In genomic region chr2:32652555-32653209, GRCh38 we compare ENCODE assay signal across 1 cellular context.
TF ChIP-seq lines count a peak whose summit lies in the region.

No MANE protein-coding gene starts in this region.

TF ChIP-seq in IMR-90, 13 proteins besides CTCF, POLR2A, EP300 and RAD21 (continued from another document):
- TF ChIP-seq RCOR1 (IDR thresholded peaks at IDR 0.05; ENCODE audit: insufficient replicate concordance, low read length), result no peak
- no peak for TF ChIP-seq USF2 (IDR thresholded peaks at IDR 0.05; ENCODE audit: low read depth, low read length)
- TF ChIP-seq MAZ (IDR thresholded peaks at IDR 0.05; ENCODE audit: borderline replicate concordance, low read depth, low read length), result no peak
- TF ChIP-seq MXI1 (IDR thresholded peaks at IDR 0.05; ENCODE audit: borderline replicate concordance, low read depth, low read length), result no peak
- no peak for TF ChIP-seq FOS (IDR thresholded peaks at IDR 0.05; ENCODE audit: low read depth, low read length)
- no peak for TF ChIP-seq MAFK (IDR thresholded peaks at IDR 0.05; ENCODE audit: low read depth, low read length)
- no peak for TF ChIP-seq BHLHE40 (IDR thresholded peaks at IDR 0.05; ENCODE audit: low read depth, low read length)
- TF ChIP-seq RFX5 (IDR thresholded peaks at IDR 0.05; ENCODE audit: low read depth, low read length), result no peak
- no peak for TF ChIP-seq ELK1 (IDR thresholded peaks at IDR 0.05; ENCODE audit: borderline replicate concordance, low read depth, low read length)
- TF ChIP-seq SMC3 (IDR thresholded peaks at IDR 0.05; ENCODE audit: low read depth, low read length), result no peak
- no peak for TF ChIP-seq NFE2L2 (IDR thresholded peaks at IDR 0.05; ENCODE audit: low read depth, low read length)
- no peak for TF ChIP-seq CHD1 (IDR thresholded peaks at IDR 0.05; ENCODE audit: low read depth, low read length)
